ENCODE assay signal across 1 cellular context in the genomic region with DNA sequence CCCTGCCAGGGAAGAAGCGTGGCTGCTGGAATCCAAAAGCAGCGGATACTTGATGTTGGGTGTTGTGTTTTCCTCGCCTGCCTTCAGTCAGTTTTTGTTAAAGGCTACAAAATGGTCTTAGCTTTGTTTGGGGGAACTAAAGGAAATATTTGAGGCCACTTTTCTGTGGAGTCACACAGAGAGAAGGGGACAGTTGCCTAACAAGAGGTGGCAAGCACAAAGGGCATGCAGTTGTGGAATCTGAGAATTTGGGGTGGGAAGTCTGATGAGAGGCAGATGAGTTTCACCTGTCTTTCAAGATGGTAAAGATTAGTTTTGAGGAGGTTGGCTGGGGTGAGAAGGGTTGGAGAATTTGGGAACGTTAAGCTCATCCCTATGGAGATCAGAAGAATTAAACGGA.
TF ChIP-seq lines count a peak whose summit lies in the region.

No MANE protein-coding gene starts in this region.

TF ChIP-seq in A549, 52 proteins besides CTCF, POLR2A, EP300 and RAD21:
- TF ChIP-seq, protein P1, sequence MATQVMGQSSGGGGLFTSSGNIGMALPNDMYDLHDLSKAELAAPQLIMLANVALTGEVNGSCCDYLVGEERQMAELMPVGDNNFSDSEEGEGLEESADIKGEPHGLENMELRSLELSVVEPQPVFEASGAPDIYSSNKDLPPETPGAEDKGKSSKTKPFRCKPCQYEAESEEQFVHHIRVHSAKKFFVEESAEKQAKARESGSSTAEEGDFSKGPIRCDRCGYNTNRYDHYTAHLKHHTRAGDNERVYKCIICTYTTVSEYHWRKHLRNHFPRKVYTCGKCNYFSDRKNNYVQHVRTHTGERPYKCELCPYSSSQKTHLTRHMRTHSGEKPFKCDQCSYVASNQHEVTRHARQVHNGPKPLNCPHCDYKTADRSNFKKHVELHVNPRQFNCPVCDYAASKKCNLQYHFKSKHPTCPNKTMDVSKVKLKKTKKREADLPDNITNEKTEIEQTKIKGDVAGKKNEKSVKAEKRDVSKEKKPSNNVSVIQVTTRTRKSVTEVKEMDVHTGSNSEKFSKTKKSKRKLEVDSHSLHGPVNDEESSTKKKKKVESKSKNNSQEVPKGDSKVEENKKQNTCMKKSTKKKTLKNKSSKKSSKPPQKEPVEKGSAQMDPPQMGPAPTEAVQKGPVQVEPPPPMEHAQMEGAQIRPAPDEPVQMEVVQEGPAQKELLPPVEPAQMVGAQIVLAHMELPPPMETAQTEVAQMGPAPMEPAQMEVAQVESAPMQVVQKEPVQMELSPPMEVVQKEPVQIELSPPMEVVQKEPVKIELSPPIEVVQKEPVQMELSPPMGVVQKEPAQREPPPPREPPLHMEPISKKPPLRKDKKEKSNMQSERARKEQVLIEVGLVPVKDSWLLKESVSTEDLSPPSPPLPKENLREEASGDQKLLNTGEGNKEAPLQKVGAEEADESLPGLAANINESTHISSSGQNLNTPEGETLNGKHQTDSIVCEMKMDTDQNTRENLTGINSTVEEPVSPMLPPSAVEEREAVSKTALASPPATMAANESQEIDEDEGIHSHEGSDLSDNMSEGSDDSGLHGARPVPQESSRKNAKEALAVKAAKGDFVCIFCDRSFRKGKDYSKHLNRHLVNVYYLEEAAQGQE (IDR thresholded peaks at IDR 0.05), result no peak
- TF ChIP-seq HDAC2 (IDR thresholded peaks at IDR 0.05), result no peak
- TF ChIP-seq MAZ (IDR thresholded peaks at IDR 0.05; ENCODE audit: borderline replicate concordance, low read depth, low read length), result no peak
- TF ChIP-seq RFX5 (IDR thresholded peaks at IDR 0.05), result no peak
- no peak for TF ChIP-seq FOSL2 (IDR thresholded peaks at IDR 0.05)
- TF ChIP-seq FOSL2 (CRISPR knock-in tag; IDR thresholded peaks at IDR 0.05), result no peak
- TF ChIP-seq FOSB (CRISPR knock-in tag; IDR thresholded peaks at IDR 0.05), result no peak
- TF ChIP-seq PHF8 (IDR thresholded peaks at IDR 0.05; ENCODE audit: borderline replicate concordance, low read depth), result no peak
- no peak for TF ChIP-seq BHLHE40 (IDR thresholded peaks at IDR 0.05; ENCODE audit: low read depth, low read length)
- no peak for TF ChIP-seq HOXB13 (CRISPR knock-in tag; IDR thresholded peaks at IDR 0.05; ENCODE audit: low read depth)
- TF ChIP-seq, protein P2, sequence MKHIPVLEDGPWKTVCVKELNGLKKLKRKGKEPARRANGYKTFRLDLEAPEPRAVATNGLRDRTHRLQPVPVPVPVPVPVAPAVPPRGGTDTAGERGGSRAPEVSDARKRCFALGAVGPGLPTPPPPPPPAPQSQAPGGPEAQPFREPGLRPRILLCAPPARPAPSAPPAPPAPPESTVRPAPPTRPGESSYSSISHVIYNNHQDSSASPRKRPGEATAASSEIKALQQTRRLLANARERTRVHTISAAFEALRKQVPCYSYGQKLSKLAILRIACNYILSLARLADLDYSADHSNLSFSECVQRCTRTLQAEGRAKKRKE (CRISPR knock-in tag; IDR thresholded peaks at IDR 0.05; ENCODE audit: low read depth), result no peak
- TF ChIP-seq, protein P3, sequence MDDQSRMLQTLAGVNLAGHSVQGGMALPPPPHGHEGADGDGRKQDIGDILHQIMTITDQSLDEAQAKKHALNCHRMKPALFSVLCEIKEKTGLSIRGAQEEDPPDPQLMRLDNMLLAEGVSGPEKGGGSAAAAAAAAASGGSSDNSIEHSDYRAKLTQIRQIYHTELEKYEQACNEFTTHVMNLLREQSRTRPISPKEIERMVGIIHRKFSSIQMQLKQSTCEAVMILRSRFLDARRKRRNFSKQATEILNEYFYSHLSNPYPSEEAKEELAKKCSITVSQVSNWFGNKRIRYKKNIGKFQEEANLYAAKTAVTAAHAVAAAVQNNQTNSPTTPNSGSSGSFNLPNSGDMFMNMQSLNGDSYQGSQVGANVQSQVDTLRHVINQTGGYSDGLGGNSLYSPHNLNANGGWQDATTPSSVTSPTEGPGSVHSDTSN (IDR thresholded peaks at IDR 0.05), result no peak
- no peak for TF ChIP-seq CHD4 (IDR thresholded peaks at IDR 0.05; ENCODE audit: borderline replicate concordance)
- TF ChIP-seq HOXB5 (CRISPR knock-in tag; IDR thresholded peaks at IDR 0.05), result no peak
- TF ChIP-seq, protein P4, sequence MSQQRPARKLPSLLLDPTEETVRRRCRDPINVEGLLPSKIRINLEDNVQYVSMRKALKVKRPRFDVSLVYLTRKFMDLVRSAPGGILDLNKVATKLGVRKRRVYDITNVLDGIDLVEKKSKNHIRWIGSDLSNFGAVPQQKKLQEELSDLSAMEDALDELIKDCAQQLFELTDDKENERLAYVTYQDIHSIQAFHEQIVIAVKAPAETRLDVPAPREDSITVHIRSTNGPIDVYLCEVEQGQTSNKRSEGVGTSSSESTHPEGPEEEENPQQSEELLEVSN (IDR thresholded peaks at IDR 0.05; ENCODE audit: borderline replicate concordance, low read depth), result no peak
